In genomic region chr5:139806111-139806510, GRCh38 we compare ENCODE assay signal across 21 cellular contexts. TPM values are rescaled to one million over a fixed set of nuclear protein-coding genes. Genes with fewer than 3 reads are reported as not detected.
DNase-seq lines count a peak whose midpoint lies in the region; ATAC-seq lines count a peak whose summit lies in the region.
"Had no signal": no experiment of that assay in that cellular context is flagged by ENCODE, and none has a peak within 500 bp of the region (broad histone marks: within the 10 kb centered on the region; RNA-seq: fewer than 3 reads in every experiment).

No MANE protein-coding gene starts in this region.

- DNase-seq in Ammon's horn (ENCODE audit: low spot score) (peak; percentile 72), caudate nucleus (lab: John Stamatoyannopoulos, UW) (peak in 51 of 61 donors; percentile 11 to 86 (median 55)), inferior parietal cortex (ENCODE audit: extremely low spot score) (peak; percentile 18), occipital lobe (lab: John Stamatoyannopoulos, UW) (peak; percentile 29), NCI-H2107 treated with DMSO at 0.1 percent for 48 hours (lab: John Stamatoyannopoulos, UW; ENCODE audit: unreplicated experiment) (no peak)
- DNase-seq in activated effector memory CD4-positive, alpha-beta T cell treated with Interleukin-2 at 50 U/mL for 16 hours = no peak
- DNase-seq: CD4-positive, alpha-beta memory T cell; DMS53; HFFc6; KBM-7; MV-4-11; NCI-H1417; NCI-H187; NCI-H2107; NCI-H2227 treated with DMSO at 0.1 percent for 48 hours; NCI-H510A treated with DMSO at 0.1 percent for 48 hours; NCI-H774; SIG-M5 had no signal

- no peak for ATAC-seq in GM21528 (IDR thresholded peaks at IDR 0.05; ENCODE audit: low FRiP score, unreplicated experiment)
- ATAC-seq in GM19035 (IDR thresholded peaks at IDR 0.05; ENCODE audit: unreplicated experiment) = no peak
- ATAC-seq: HepG2 had no signal

- H3K27ac ChIP-seq in caudate nucleus (ENCODE audit: low read depth, low read length) = peak overlapping the region; percentile 68

RNA-seq across cellular contexts. Expression of gene PSD2, which starts 10.5 kb away (rescaled TPM):
- 17.0 TPM for total RNA-seq in occipital lobe
- total RNA-seq: CD4-positive, alpha-beta memory T cell; HepG2 had no signal

Comparison
In these comparisons a context has a peak if more than half of its experiments do, and no peak if none do; other contexts are left out.
1. DNase-seq: peak in Ammon's horn (single experiment), caudate nucleus (51 of 61), inferior parietal cortex (single experiment) and occipital lobe (single experiment); none in activated effector memory CD4-positive, alpha-beta T cell treated with Interleukin-2 at 50 U/mL for 16 hours (single experiment) and NCI-H2107 treated with DMSO at 0.1 percent for 48 hours (single experiment).